In the genomic region with DNA sequence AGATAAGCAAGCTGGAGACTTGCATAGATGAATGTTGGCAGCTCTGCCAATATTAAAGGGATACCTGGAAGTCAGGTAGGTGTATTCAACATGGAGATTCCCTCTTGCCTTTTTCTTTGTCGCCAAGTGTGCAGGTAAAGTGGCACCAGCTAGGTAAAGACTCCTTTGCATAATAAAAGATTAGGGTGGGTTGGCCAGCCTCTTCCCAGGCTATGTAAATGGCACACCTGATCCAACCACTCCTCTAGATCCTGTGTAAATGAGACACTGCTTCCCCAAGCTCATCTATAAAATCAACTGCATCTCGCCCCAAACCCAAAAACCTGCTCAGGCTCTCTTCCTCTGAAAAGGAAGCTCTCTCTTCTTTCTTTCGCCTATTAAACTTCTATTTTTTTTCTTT, we compare ENCODE assay signal across 36 cellular contexts.
"Had no signal": no experiment of that assay in that cellular context is flagged by ENCODE, and none has a peak within 500 bp of the region (broad histone marks: within the 10 kb centered on the region; RNA-seq: fewer than 3 reads in every experiment).

No MANE protein-coding gene starts in this region.

- H3K27me3 ChIP-seq: adrenal gland, body of pancreas, esophagus squamous epithelium, gastroesophageal sphincter, heart right ventricle had no signal

- DNase-seq: activated CD4-positive, alpha-beta memory T cell treated with anti-CD3 and anti-CD28 coated beads for 36 hours; activated CD4-positive, alpha-beta T cell treated with anti-CD3 and anti-CD28 coated beads for 36 hours; activated CD4-positive, alpha-beta T cell treated with anti-CD3 and anti-CD28 coated beads, Interleukin-2, amount 10 ng/mL, durations not matched to agents 24 days and 14 days; activated CD4-positive, CD25-positive, alpha-beta regulatory T cell; activated CD4-positive, CD25-positive, alpha-beta regulatory T cell treated with anti-CD3 and anti-CD28 coated beads, Interleukin-2, amount 50 U/mL, for 72 hours; activated CD8-positive, alpha-beta memory T cell treated with anti-CD3 and anti-CD28 coated beads, Interleukin-2, amount 10 ng/mL, durations not matched to agents 7 days and 5 days; activated CD8-positive, alpha-beta memory T cell treated with anti-CD3 and anti-CD28 coated beads, Interleukin-2, amount 50 U/mL, for 4 hours; activated CD8-positive, alpha-beta T cell treated with anti-CD3 and anti-CD28 coated beads, Interleukin-2, amount 10 ng/mL, durations not matched to agents 7 days and 5 days; activated effector memory CD4-positive, alpha-beta T cell treated with anti-CD3 and anti-CD28 coated beads, Interleukin-2, amount 50 U/mL, for 16 hours; activated naive CD4-positive, alpha-beta T cell treated with anti-CD3 and anti-CD28 coated beads for 36 hours; activated naive CD8-positive, alpha-beta T cell treated with anti-CD3 and anti-CD28 coated beads for 36 hours; activated naive CD8-positive, alpha-beta T cell treated with anti-CD3 and anti-CD28 coated beads, Interleukin-2, amount 50 U/mL, for 24 hours; activated T-cell treated with anti-CD3 and anti-CD28 coated beads, Interleukin-2, amount 50 U/mL, for 1 hour; activated T-cell treated with anti-CD3 and anti-CD28 coated beads, Interleukin-2, amount 50 U/mL, for 48 hours; adrenal gland; amygdala; aorta; body of pancreas; caudate nucleus; cortex of kidney; dermis blood vessel endothelial cell; effector CD4-positive, alpha-beta T cell; effector memory CD8-positive, alpha-beta T cell; erythroblast; esophagus squamous epithelium; foreskin melanocyte; heart right ventricle; T-helper 17 cell; T1000; WERI-Rb-1 had no signal

- H3K9me3 ChIP-seq: adrenal gland, esophagus squamous epithelium had no signal

- H3K27ac Mint-ChIP-seq: activated CD4-positive, alpha-beta memory T cell treated with anti-CD3 and anti-CD28 coated beads for 36 hours; activated CD4-positive, alpha-beta T cell treated with anti-CD3 and anti-CD28 coated beads for 36 hours; activated CD4-positive, alpha-beta T cell treated with anti-CD3 and anti-CD28 coated beads, Interleukin-2, amount 10 ng/mL, durations not matched to agents 24 days and 14 days; activated CD8-positive, alpha-beta memory T cell treated with anti-CD3 and anti-CD28 coated beads, Interleukin-2, amount 10 ng/mL, durations not matched to agents 7 days and 5 days; activated CD8-positive, alpha-beta T cell treated with anti-CD3 and anti-CD28 coated beads, Interleukin-2, amount 10 ng/mL, durations not matched to agents 7 days and 5 days; activated naive CD4-positive, alpha-beta T cell treated with anti-CD3 and anti-CD28 coated beads for 36 hours; activated naive CD4-positive, alpha-beta T cell treated with anti-CD3 and anti-CD28 coated beads, Interleukin-2, amount 50 U/mL, for 24 hours; activated naive CD8-positive, alpha-beta T cell treated with anti-CD3 and anti-CD28 coated beads for 36 hours; activated naive CD8-positive, alpha-beta T cell treated with anti-CD3 and anti-CD28 coated beads, Interleukin-2, amount 50 U/mL, for 24 hours; activated T-helper 1 cell treated with anti-CD3 and anti-CD28 coated beads, Interleukin-12 subunit alpha, Interleukin-12 subunit beta, Interleukin-2, Interleukin-4 antibody, amounts not matched to agents 30 ng/mL and 10 ng/mL and 1 ng/mL, durations not matched to agents 14 hours and 24 hours and 36 hours; activated T-helper 2 cell treated with anti-CD3 and anti-CD28 coated beads, Interferon-gamma antibody, Interleukin-2, Interleukin-4, amounts not matched to agents 10 μg/mL and 5 μg/mL and 100 μg/mL, durations not matched to agents 14 hours and 24 hours and 36 hours; effector memory CD8-positive, alpha-beta T cell; T-helper 17 cell; T-helper 2 cell treated with Interferon-gamma antibody and Interleukin-4, amounts not matched to agents 5 μg/mL and 100 μg/mL, for 36 hours had no signal

- H3K27me3 Mint-ChIP-seq: activated CD4-positive, alpha-beta memory T cell treated with anti-CD3 and anti-CD28 coated beads for 36 hours; activated CD4-positive, alpha-beta T cell treated with anti-CD3 and anti-CD28 coated beads for 36 hours; activated CD4-positive, alpha-beta T cell treated with anti-CD3 and anti-CD28 coated beads, Interleukin-2, amount 10 ng/mL, durations not matched to agents 24 days and 14 days; activated CD8-positive, alpha-beta memory T cell treated with anti-CD3 and anti-CD28 coated beads, Interleukin-2, amount 10 ng/mL, durations not matched to agents 7 days and 5 days; activated naive CD8-positive, alpha-beta T cell treated with anti-CD3 and anti-CD28 coated beads for 36 hours; effector memory CD8-positive, alpha-beta T cell; T-helper 17 cell had no signal

- H3K36me3 ChIP-seq: adrenal gland, esophagus squamous epithelium, gastroesophageal sphincter, heart right ventricle, WERI-Rb-1 had no signal

- H3K36me3 Mint-ChIP-seq: activated CD4-positive, alpha-beta memory T cell treated with anti-CD3 and anti-CD28 coated beads for 36 hours; activated CD8-positive, alpha-beta memory T cell treated with anti-CD3 and anti-CD28 coated beads, Interleukin-2, amount 10 ng/mL, durations not matched to agents 7 days and 5 days; activated naive CD4-positive, alpha-beta T cell treated with anti-CD3 and anti-CD28 coated beads, Interleukin-2, amount 50 U/mL, for 24 hours; activated naive CD8-positive, alpha-beta T cell treated with anti-CD3 and anti-CD28 coated beads for 36 hours had no signal

- H3K4me1 Mint-ChIP-seq: activated CD4-positive, alpha-beta T cell treated with anti-CD3 and anti-CD28 coated beads for 36 hours; activated CD4-positive, alpha-beta T cell treated with anti-CD3 and anti-CD28 coated beads, Interleukin-2, amount 10 ng/mL, durations not matched to agents 24 days and 14 days; activated CD8-positive, alpha-beta memory T cell treated with anti-CD3 and anti-CD28 coated beads, Interleukin-2, amount 10 ng/mL, durations not matched to agents 7 days and 5 days; activated naive CD4-positive, alpha-beta T cell treated with anti-CD3 and anti-CD28 coated beads, Interleukin-2, amount 50 U/mL, for 24 hours; activated naive CD8-positive, alpha-beta T cell treated with anti-CD3 and anti-CD28 coated beads for 36 hours; activated naive CD8-positive, alpha-beta T cell treated with anti-CD3 and anti-CD28 coated beads, Interleukin-2, amount 50 U/mL, for 24 hours; T-helper 17 cell had no signal

- H3K4me3 Mint-ChIP-seq: activated CD4-positive, alpha-beta memory T cell treated with anti-CD3 and anti-CD28 coated beads for 36 hours; activated CD4-positive, alpha-beta T cell treated with anti-CD3 and anti-CD28 coated beads for 36 hours; activated CD4-positive, alpha-beta T cell treated with anti-CD3 and anti-CD28 coated beads, Interleukin-2, amount 10 ng/mL, durations not matched to agents 24 days and 14 days; activated CD8-positive, alpha-beta memory T cell treated with anti-CD3 and anti-CD28 coated beads, Interleukin-2, amount 10 ng/mL, durations not matched to agents 7 days and 5 days; activated CD8-positive, alpha-beta T cell treated with anti-CD3 and anti-CD28 coated beads, Interleukin-2, amount 10 ng/mL, durations not matched to agents 7 days and 5 days; activated naive CD4-positive, alpha-beta T cell treated with anti-CD3 and anti-CD28 coated beads for 36 hours; activated naive CD4-positive, alpha-beta T cell treated with anti-CD3 and anti-CD28 coated beads, Interleukin-2, amount 50 U/mL, for 24 hours; activated naive CD8-positive, alpha-beta T cell treated with anti-CD3 and anti-CD28 coated beads for 36 hours; activated naive CD8-positive, alpha-beta T cell treated with anti-CD3 and anti-CD28 coated beads, Interleukin-2, amount 50 U/mL, for 24 hours; activated T-helper 1 cell treated with anti-CD3 and anti-CD28 coated beads, Interleukin-12 subunit alpha, Interleukin-12 subunit beta, Interleukin-2, Interleukin-4 antibody, amounts not matched to agents 30 ng/mL and 10 ng/mL and 1 ng/mL, durations not matched to agents 14 hours and 24 hours and 36 hours; effector memory CD8-positive, alpha-beta T cell; T-helper 17 cell; T-helper 2 cell treated with Interferon-gamma antibody and Interleukin-4, amounts not matched to agents 5 μg/mL and 100 μg/mL, for 36 hours had no signal

- ATAC-seq: activated CD4-positive, alpha-beta T cell treated with anti-CD3 and anti-CD28 coated beads for 36 hours; activated CD8-positive, alpha-beta memory T cell treated with anti-CD3 and anti-CD28 coated beads, Interleukin-2, amount 10 ng/mL, durations not matched to agents 7 days and 5 days; activated CD8-positive, alpha-beta T cell treated with anti-CD3 and anti-CD28 coated beads, Interleukin-2, amount 10 ng/mL, durations not matched to agents 7 days and 5 days; activated naive CD8-positive, alpha-beta T cell treated with anti-CD3 and anti-CD28 coated beads, Interleukin-2, amount 50 U/mL, for 24 hours; body of pancreas; effector memory CD8-positive, alpha-beta T cell; gastroesophageal sphincter; heart right ventricle; T-helper 17 cell had no signal

- FAIRE-seq: colon had no signal

- H3K27ac ChIP-seq: adrenal gland, body of pancreas, esophagus squamous epithelium, gastroesophageal sphincter, heart right ventricle, WERI-Rb-1 had no signal

- H3K4me1 ChIP-seq: adrenal gland, body of pancreas, esophagus squamous epithelium, gastroesophageal sphincter, heart right ventricle had no signal

- H3K4me3 ChIP-seq: adrenal gland, body of pancreas, esophagus squamous epithelium, gastroesophageal sphincter, heart right ventricle had no signal
